Comparison of ENCODE assay signal across 1 cellular context in genomic region chr16:11668590-11669379, GRCh38.
TF ChIP-seq lines count a peak whose summit lies in the region.

No MANE protein-coding gene starts in this region.

TF ChIP-seq in HepG2, 621 proteins besides CTCF, POLR2A, EP300 and RAD21 (continued from another document and continues in another):
- TF ChIP-seq, protein P1, sequence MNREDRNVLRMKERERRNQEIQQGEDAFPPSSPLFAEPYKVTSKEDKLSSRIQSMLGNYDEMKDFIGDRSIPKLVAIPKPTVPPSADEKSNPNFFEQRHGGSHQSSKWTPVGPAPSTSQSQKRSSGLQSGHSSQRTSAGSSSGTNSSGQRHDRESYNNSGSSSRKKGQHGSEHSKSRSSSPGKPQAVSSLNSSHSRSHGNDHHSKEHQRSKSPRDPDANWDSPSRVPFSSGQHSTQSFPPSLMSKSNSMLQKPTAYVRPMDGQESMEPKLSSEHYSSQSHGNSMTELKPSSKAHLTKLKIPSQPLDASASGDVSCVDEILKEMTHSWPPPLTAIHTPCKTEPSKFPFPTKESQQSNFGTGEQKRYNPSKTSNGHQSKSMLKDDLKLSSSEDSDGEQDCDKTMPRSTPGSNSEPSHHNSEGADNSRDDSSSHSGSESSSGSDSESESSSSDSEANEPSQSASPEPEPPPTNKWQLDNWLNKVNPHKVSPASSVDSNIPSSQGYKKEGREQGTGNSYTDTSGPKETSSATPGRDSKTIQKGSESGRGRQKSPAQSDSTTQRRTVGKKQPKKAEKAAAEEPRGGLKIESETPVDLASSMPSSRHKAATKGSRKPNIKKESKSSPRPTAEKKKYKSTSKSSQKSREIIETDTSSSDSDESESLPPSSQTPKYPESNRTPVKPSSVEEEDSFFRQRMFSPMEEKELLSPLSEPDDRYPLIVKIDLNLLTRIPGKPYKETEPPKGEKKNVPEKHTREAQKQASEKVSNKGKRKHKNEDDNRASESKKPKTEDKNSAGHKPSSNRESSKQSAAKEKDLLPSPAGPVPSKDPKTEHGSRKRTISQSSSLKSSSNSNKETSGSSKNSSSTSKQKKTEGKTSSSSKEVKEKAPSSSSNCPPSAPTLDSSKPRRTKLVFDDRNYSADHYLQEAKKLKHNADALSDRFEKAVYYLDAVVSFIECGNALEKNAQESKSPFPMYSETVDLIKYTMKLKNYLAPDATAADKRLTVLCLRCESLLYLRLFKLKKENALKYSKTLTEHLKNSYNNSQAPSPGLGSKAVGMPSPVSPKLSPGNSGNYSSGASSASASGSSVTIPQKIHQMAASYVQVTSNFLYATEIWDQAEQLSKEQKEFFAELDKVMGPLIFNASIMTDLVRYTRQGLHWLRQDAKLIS (CRISPR knock-in tag; IDR thresholded peaks at IDR 0.05): no peak
- TF ChIP-seq ASH2L (IDR thresholded peaks at IDR 0.05; ENCODE audit: insufficient read length, low read depth, low read length) (peak; percentile 2), ZNF747 (CRISPR knock-in tag; IDR thresholded peaks at IDR 0.05; ENCODE audit: borderline replicate concordance) (no peak), HNRNPK (IDR thresholded peaks at IDR 0.05; ENCODE audit: low read depth, low read length, poor library complexity, severe bottlenecking) (peak; percentile 63), POLR2AphosphoS2 (IDR thresholded peaks at IDR 0.05; ENCODE audit: low read depth, low read length) (no peak), KDM5B (CRISPR knock-in tag; IDR thresholded peaks at IDR 0.05; ENCODE audit: borderline replicate concordance) (0 out of 2 replicates have a peak, but pooled peaks have one; percentile 42), ZNF263 (CRISPR knock-in tag; IDR thresholded peaks at IDR 0.05) (peak; percentile 31; the same call in 1 of the 2 replicates), DDIT3 (CRISPR knock-in tag; IDR thresholded peaks at IDR 0.05) (no peak), TCF7 (IDR thresholded peaks at IDR 0.05; ENCODE audit: low read depth) (no peak), HNRNPH1 (optimal IDR thresholded peaks at IDR 0.05; ENCODE audit: low read depth, low read length) (no peak), GZF1 (CRISPR knock-in tag; IDR thresholded peaks at IDR 0.05) (no peak), RNF219 (CRISPR knock-in tag; IDR thresholded peaks at IDR 0.05) (no peak), ATF2 (CRISPR knock-in tag; IDR thresholded peaks at IDR 0.05) (no peak), PPARG (CRISPR knock-in tag; conservative IDR thresholded peaks at IDR 0.05) (no peak), GTF3A (CRISPR knock-in tag; conservative IDR thresholded peaks at IDR 0.05) (no peak), MIER2 (CRISPR knock-in tag; IDR thresholded peaks at IDR 0.05) (no peak), EED (CRISPR knock-in tag; IDR thresholded peaks at IDR 0.05) (0 out of 2 replicates have a peak, but pooled peaks have one; percentile 45), ZNF83 (CRISPR knock-in tag; IDR thresholded peaks at IDR 0.05; ENCODE audit: borderline replicate concordance) (no peak), FOXJ3 (CRISPR knock-in tag; IDR thresholded peaks at IDR 0.05; ENCODE audit: borderline replicate concordance) (no peak), ZNF614 (CRISPR knock-in tag; IDR thresholded peaks at IDR 0.05; ENCODE audit: borderline replicate concordance) (no peak), TGIF2 (CRISPR knock-in tag; IDR thresholded peaks at IDR 0.05) (no peak), TP53 (CRISPR knock-in tag; conservative IDR thresholded peaks at IDR 0.05) (no peak), MZF1 (CRISPR knock-in tag; IDR thresholded peaks at IDR 0.05; ENCODE audit: borderline replicate concordance) (no peak), PRDM15 (CRISPR knock-in tag; IDR thresholded peaks at IDR 0.05) (no peak), ZNF24 (IDR thresholded peaks at IDR 0.05) (no peak), AGO2 (optimal IDR thresholded peaks at IDR 0.05; ENCODE audit: low read depth, low read length) (peak; percentile 50), HOXA9 (CRISPR knock-in tag; IDR thresholded peaks at IDR 0.05; ENCODE audit: borderline replicate concordance) (no peak), SALL1 (CRISPR knock-in tag; IDR thresholded peaks at IDR 0.05) (0 out of 2 replicates have a peak, but pooled peaks have one; percentile 22), CREM (IDR thresholded peaks at IDR 0.05) (no peak), CREM (CRISPR knock-in tag; IDR thresholded peaks at IDR 0.05) (no peak), TBL1XR1 (IDR thresholded peaks at IDR 0.05; ENCODE audit: borderline replicate concordance, low read length, partially characterized antibody) (no peak), ZNF136 (CRISPR knock-in tag; IDR thresholded peaks at IDR 0.05; ENCODE audit: low read depth) (no peak), CCAR2 (optimal IDR thresholded peaks at IDR 0.05; ENCODE audit: low read depth, low read length) (no peak), FOXP1 (IDR thresholded peaks at IDR 0.05) (no peak), FOXP1 (CRISPR knock-in tag; IDR thresholded peaks at IDR 0.05) (no peak), NCOA1 (CRISPR knock-in tag; IDR thresholded peaks at IDR 0.05) (no peak), RBM39 (IDR thresholded peaks at IDR 0.05; ENCODE audit: low read depth, low read length, poor library complexity, severe bottlenecking) (no peak), ZFX (CRISPR knock-in tag; IDR thresholded peaks at IDR 0.05; ENCODE audit: low read depth) (no peak)
- TF ChIP-seq, protein P2, sequence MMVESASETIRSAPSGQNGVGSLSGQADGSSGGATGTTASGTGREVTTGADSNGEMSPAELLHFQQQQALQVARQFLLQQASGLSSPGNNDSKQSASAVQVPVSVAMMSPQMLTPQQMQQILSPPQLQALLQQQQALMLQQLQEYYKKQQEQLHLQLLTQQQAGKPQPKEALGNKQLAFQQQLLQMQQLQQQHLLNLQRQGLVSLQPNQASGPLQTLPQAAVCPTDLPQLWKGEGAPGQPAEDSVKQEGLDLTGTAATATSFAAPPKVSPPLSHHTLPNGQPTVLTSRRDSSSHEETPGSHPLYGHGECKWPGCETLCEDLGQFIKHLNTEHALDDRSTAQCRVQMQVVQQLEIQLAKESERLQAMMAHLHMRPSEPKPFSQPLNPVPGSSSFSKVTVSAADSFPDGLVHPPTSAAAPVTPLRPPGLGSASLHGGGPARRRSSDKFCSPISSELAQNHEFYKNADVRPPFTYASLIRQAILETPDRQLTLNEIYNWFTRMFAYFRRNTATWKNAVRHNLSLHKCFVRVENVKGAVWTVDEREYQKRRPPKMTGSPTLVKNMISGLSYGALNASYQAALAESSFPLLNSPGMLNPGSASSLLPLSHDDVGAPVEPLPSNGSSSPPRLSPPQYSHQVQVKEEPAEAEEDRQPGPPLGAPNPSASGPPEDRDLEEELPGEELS (CRISPR knock-in tag; IDR thresholded peaks at IDR 0.05): no peak
- TF ChIP-seq, protein P3, sequence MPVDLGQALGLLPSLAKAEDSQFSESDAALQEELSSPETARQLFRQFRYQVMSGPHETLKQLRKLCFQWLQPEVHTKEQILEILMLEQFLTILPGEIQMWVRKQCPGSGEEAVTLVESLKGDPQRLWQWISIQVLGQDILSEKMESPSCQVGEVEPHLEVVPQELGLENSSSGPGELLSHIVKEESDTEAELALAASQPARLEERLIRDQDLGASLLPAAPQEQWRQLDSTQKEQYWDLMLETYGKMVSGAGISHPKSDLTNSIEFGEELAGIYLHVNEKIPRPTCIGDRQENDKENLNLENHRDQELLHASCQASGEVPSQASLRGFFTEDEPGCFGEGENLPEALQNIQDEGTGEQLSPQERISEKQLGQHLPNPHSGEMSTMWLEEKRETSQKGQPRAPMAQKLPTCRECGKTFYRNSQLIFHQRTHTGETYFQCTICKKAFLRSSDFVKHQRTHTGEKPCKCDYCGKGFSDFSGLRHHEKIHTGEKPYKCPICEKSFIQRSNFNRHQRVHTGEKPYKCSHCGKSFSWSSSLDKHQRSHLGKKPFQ (CRISPR knock-in tag; IDR thresholded peaks at IDR 0.05; ENCODE audit: insufficient replicate concordance): no peak
- TF ChIP-seq, protein P4, sequence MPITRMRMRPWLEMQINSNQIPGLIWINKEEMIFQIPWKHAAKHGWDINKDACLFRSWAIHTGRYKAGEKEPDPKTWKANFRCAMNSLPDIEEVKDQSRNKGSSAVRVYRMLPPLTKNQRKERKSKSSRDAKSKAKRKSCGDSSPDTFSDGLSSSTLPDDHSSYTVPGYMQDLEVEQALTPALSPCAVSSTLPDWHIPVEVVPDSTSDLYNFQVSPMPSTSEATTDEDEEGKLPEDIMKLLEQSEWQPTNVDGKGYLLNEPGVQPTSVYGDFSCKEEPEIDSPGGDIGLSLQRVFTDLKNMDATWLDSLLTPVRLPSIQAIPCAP (CRISPR knock-in tag; IDR thresholded peaks at IDR 0.05; ENCODE audit: low read depth): no peak
- TF ChIP-seq, protein P5, sequence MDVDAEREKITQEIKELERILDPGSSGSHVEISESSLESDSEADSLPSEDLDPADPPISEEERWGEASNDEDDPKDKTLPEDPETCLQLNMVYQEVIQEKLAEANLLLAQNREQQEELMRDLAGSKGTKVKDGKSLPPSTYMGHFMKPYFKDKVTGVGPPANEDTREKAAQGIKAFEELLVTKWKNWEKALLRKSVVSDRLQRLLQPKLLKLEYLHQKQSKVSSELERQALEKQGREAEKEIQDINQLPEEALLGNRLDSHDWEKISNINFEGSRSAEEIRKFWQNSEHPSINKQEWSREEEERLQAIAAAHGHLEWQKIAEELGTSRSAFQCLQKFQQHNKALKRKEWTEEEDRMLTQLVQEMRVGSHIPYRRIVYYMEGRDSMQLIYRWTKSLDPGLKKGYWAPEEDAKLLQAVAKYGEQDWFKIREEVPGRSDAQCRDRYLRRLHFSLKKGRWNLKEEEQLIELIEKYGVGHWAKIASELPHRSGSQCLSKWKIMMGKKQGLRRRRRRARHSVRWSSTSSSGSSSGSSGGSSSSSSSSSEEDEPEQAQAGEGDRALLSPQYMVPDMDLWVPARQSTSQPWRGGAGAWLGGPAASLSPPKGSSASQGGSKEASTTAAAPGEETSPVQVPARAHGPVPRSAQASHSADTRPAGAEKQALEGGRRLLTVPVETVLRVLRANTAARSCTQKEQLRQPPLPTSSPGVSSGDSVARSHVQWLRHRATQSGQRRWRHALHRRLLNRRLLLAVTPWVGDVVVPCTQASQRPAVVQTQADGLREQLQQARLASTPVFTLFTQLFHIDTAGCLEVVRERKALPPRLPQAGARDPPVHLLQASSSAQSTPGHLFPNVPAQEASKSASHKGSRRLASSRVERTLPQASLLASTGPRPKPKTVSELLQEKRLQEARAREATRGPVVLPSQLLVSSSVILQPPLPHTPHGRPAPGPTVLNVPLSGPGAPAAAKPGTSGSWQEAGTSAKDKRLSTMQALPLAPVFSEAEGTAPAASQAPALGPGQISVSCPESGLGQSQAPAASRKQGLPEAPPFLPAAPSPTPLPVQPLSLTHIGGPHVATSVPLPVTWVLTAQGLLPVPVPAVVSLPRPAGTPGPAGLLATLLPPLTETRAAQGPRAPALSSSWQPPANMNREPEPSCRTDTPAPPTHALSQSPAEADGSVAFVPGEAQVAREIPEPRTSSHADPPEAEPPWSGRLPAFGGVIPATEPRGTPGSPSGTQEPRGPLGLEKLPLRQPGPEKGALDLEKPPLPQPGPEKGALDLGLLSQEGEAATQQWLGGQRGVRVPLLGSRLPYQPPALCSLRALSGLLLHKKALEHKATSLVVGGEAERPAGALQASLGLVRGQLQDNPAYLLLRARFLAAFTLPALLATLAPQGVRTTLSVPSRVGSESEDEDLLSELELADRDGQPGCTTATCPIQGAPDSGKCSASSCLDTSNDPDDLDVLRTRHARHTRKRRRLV (CRISPR knock-in tag; IDR thresholded peaks at IDR 0.05): no peak
